In genomic region chr5:137858223-137858916, GRCh38 we compare ENCODE assay signal across 8 cellular contexts. TPM values are rescaled to one million over a fixed set of nuclear protein-coding genes. Genes with fewer than 3 reads are reported as not detected.
DNase-seq lines count a peak whose midpoint lies in the region; ATAC-seq and TF ChIP-seq lines count a peak whose summit lies in the region.

No MANE protein-coding gene starts in this region.

- peak overlapping the region; percentile 79 for H3K4me2 ChIP-seq in mammary epithelial cell (ENCODE audit: insufficient read depth, low read depth, low read length)
- no peak overlapping the region for H3K4me2 ChIP-seq in OCI-LY7 (ENCODE audit: low read length)

- H3K4me3 ChIP-seq in mammary epithelial cell (replicated peaks in 1 of 3; ENCODE audit: insufficient read depth in 1 of 3, low read depth in 2 of 3, low read length in 3 of 3) (peak overlapping the region in 2 of 3 experiments; percentile 35 to 40), psoas muscle (peak overlapping the region; percentile 58), OCI-LY7 (ENCODE audit: low read depth, low read length, poor library complexity, severe bottlenecking) (no peak overlapping the region)

- H3K9me3 Mint-ChIP-seq in nephron progenitor cell: peaks cover 9% of the 10 kb centered on the region

- dilution Hi-C loops in mammary epithelial cell (cut with HindIII; ENCODE audit: low sequenced_read_pairs): no loop called here

- POLR2A ChIA-PET in OCI-LY7 (lab: Charles Lee): interaction anchor here (0.6 to 1.7 kb wide), 2 partner anchors 10 to 208 kb away, joined by 5 to 7 read pairs; no protein-coding TSS in a partner anchor

- H3K4me3 Mint-ChIP-seq in nephron progenitor cell: no peak overlapping the region

- H3K9me3 ChIP-seq in KOPT-K1 (ENCODE audit: insufficient read depth, low read length, poor library complexity, severe bottlenecking) (no peaks in the 10 kb centered on the region), mammary epithelial cell (replicated peaks; ENCODE audit: insufficient read depth, low read length) (no peaks in the 10 kb centered on the region), psoas muscle (no peaks in the 10 kb centered on the region), OCI-LY7 (ENCODE audit: low read length) (no peaks in the 10 kb centered on the region)

- H3K9ac ChIP-seq in mammary epithelial cell (ENCODE audit: insufficient read depth, low read length): no peak overlapping the region

- H3K9me2 ChIP-seq in OCI-LY7 (ENCODE audit: insufficient read depth, low read length): no peaks in the 10 kb centered on the region

- intact Hi-C loops in mammary epithelial cell (cut with micrococcal nuclease) (no loop called here), psoas muscle (cut with DNase I) (no loop called here), OCI-LY7 (cut with micrococcal nuclease; ENCODE audit: unreplicated experiment) (no loop called here)

- peak overlapping the region; percentile 53 for H3K27ac ChIP-seq in KOPT-K1 (ENCODE audit: low read depth, low read length, poor library complexity, severe bottlenecking)
- no peak overlapping the region for H3K27ac ChIP-seq in mammary epithelial cell (ENCODE audit: insufficient read depth, low read depth, low read length)
- peak overlapping the region; percentile 84 for H3K27ac ChIP-seq in psoas muscle
- H3K27ac ChIP-seq in OCI-LY7 (ENCODE audit: low read depth, low read length, poor library complexity, severe bottlenecking): no peak overlapping the region

- H3K27me3 ChIP-seq in mammary epithelial cell (ENCODE audit: insufficient read depth, low read length) (no peaks in the 10 kb centered on the region), psoas muscle (ENCODE audit: insufficient read depth in 3 of 3, low read length in 2 of 3) (no peaks in the 10 kb centered on the region)

- peaks cover 10% of the 10 kb centered on the region for H3K4me1 Mint-ChIP-seq in nephron progenitor cell

- DNase-seq in ELR (ENCODE audit: low read depth): peak; percentile 29
- DNase-seq in mammary epithelial cell: peak; percentile 41
- no peak for DNase-seq in psoas muscle
- DNase-seq in OCI-LY7 (ENCODE audit: low spot score): no peak
- DNase-seq in nephron progenitor cell: no peak
- no peak for DNase-seq in hypothalamus (lab: John Stamatoyannopoulos, UW)

- in situ Hi-C loops in mammary epithelial cell (cut with MboI; ENCODE audit: low sequenced_read_pairs in 2 of 2): no loop called here

- no peak overlapping the region for H3K27ac Mint-ChIP-seq in nephron progenitor cell

- H2AFZ ChIP-seq in mammary epithelial cell (ENCODE audit: low read depth, low read length) (peak overlapping the region; percentile 75), OCI-LY7 (ENCODE audit: low read length) (no peak overlapping the region)

- H3K36me3 Mint-ChIP-seq in nephron progenitor cell (ENCODE audit: low read depth): no peaks in the 10 kb centered on the region

- no peaks in the 10 kb centered on the region for H3K36me3 ChIP-seq in KOPT-K1 (ENCODE audit: insufficient read depth, low read length)
- H3K36me3 ChIP-seq in mammary epithelial cell (ENCODE audit: insufficient read depth, low read length): no peaks in the 10 kb centered on the region
- no peaks in the 10 kb centered on the region for H3K36me3 ChIP-seq in psoas muscle (ENCODE audit: insufficient read depth in 1 of 2, low read depth in 1 of 2)
- no peaks in the 10 kb centered on the region for H3K36me3 ChIP-seq in OCI-LY7 (ENCODE audit: insufficient read depth, low read length)

- TF ChIP-seq CTCF in mammary epithelial cell (conservative IDR thresholded peaks at IDR 0.05 in 1 of 2, IDR thresholded peaks at IDR 0.05 in 1 of 2; ENCODE audit: extremely low read depth in 1 of 2, insufficient read depth in 1 of 2, low read depth in 1 of 2, low read length in 2 of 2): no peak
- no peak for TF ChIP-seq CTCF in psoas muscle (IDR thresholded peaks at IDR 0.05)
- no peak for TF ChIP-seq CTCF in OCI-LY7 (conservative IDR thresholded peaks at IDR 0.05; ENCODE audit: low read length)
- TF ChIP-seq CTCF in nephron progenitor cell (IDR thresholded peaks at IDR 0.05): no peak

- H3K27me3 Mint-ChIP-seq in nephron progenitor cell (ENCODE audit: low read depth, poor library complexity): peaks cover 4% of the 10 kb centered on the region

- CTCF ChIA-PET in mammary epithelial cell (lab: Charles Lee; ENCODE audit: low non-redundant PET): no interaction called here
- CTCF ChIA-PET in OCI-LY7 (lab: Charles Lee; ENCODE audit: unreplicated experiment): no interaction called here

- peak; percentile 92 for ATAC-seq in GM21529 (IDR thresholded peaks at IDR 0.05; ENCODE audit: unreplicated experiment)
- peak; percentile 81 to 87 (median 84) for ATAC-seq in psoas muscle

- no TSS peak for BruUV-seq in mammary epithelial cell (replicated peaks; lab: Mats Ljungman, UMichigan)
- BruUV-seq in OCI-LY7 (replicated peaks; lab: Mats Ljungman, UMichigan): no TSS peak

- no peaks in the 10 kb centered on the region for H3K79me2 ChIP-seq in mammary epithelial cell (ENCODE audit: insufficient read depth, low read length)
- no peaks in the 10 kb centered on the region for H3K79me2 ChIP-seq in OCI-LY7 (ENCODE audit: insufficient read depth, low read depth, low read length)

- 36% methylated on average over 3 of the region's 3 CpGs for WGBS in mammary epithelial cell (ENCODE audit: low coverage, missing lambda C conversion rate)
- WGBS in psoas muscle, 3 donors: 7 to 18% (median 13%) methylated on average over 3 of the region's 3 CpGs

- H4K20me1 ChIP-seq in mammary epithelial cell (ENCODE audit: insufficient read depth, low read length) (no peaks in the 10 kb centered on the region), OCI-LY7 (ENCODE audit: insufficient read depth, low read length) (no peaks in the 10 kb centered on the region)

- no peaks in the 10 kb centered on the region for H3K4me1 ChIP-seq in mammary epithelial cell (ENCODE audit: insufficient read depth, low read length)
- H3K4me1 ChIP-seq in psoas muscle: peaks cover 40% of the 10 kb centered on the region
- H3K4me1 ChIP-seq in OCI-LY7 (ENCODE audit: insufficient read depth, low read length, poor library complexity, severe bottlenecking): no peaks in the 10 kb centered on the region

RNA-seq across cellular contexts. Expression of gene MYOT, which starts 9.3 kb away (rescaled TPM):
- total RNA-seq in mammary epithelial cell: 1 to 10 TPM in 1 of 2 donors, under 1 TPM in 1; 0.12 to 3.0 TPM
- polyA plus RNA-seq in mammary epithelial cell: 0.75 TPM
- not detected for polyA minus RNA-seq in mammary epithelial cell
- total RNA-seq in psoas muscle: 1,000 to 10,000 TPM in 2 of 4 donors, 100 to 1,000 TPM in 2; 319 to 1,288 (median 917) TPM
- polyA plus RNA-seq in psoas muscle: 100 to 1,000 TPM in 2 of 3 donors, 10 to 100 TPM in 1; 94.2 to 983 (median 775) TPM
- total RNA-seq in OCI-LY7 (2014; rRNA removed; shearing (Covaris generic)): 0.28 TPM in 1 of 2 replicates, not detected in the other
- total RNA-seq in OCI-LY7 (2022): not detected in 2 replicates

RNA-seq across cellular contexts. Expression of gene PKD2L2, which starts 30.9 kb away (rescaled TPM):
- not detected for total RNA-seq in mammary epithelial cell
- polyA plus RNA-seq in mammary epithelial cell: not detected
- polyA minus RNA-seq in mammary epithelial cell: not detected
- 1 to 10 TPM in 3 of 4 donors, under 1 TPM in 1; 0.44 to 4.5 (median 1.5) TPM for total RNA-seq in psoas muscle
- 1 to 10 TPM in 1 of 3 donors, under 1 TPM in 2; 0.05 to 1.1 (median 0.45) TPM for polyA plus RNA-seq in psoas muscle
- total RNA-seq in OCI-LY7 (2014; rRNA removed; shearing (Covaris generic)): not detected in 2 replicates
- total RNA-seq in OCI-LY7 (2022): not detected in 2 replicates

Comparison
In these comparisons a context has a peak if more than half of its experiments do, and no peak if none do; other contexts are left out.
1. DNase-seq: peak in ELR (single experiment) and mammary epithelial cell (single experiment); none in psoas muscle (0 of 2), OCI-LY7 (single experiment), nephron progenitor cell (single experiment) and hypothalamus (0 of 51).
2. H3K27ac ChIP-seq: peak in KOPT-K1 (single experiment) and psoas muscle (single experiment); none in mammary epithelial cell (single experiment) and OCI-LY7 (single experiment).
3. RNA of gene MYOT, which starts 9.3 kb away (total RNA-seq): 319 to 1,288 TPM in psoas muscle; 0.12 to 3.0 TPM in mammary epithelial cell and 0.28 TPM in OCI-LY7; every median in the first group is over 10 times any median in the second.